Comparison of ENCODE assay signal across 8 cellular contexts in genomic region chr20:35741892-35742740, GRCh38. TPM values are rescaled to one million over a fixed set of nuclear protein-coding genes. Genes with fewer than 3 reads are reported as not detected.
A peak's percentile ranks its signal among the peaks of the same experiment; 100 is the strongest.
DNase-seq lines count a peak whose midpoint lies in the region; FAIRE-seq and TF ChIP-seq lines count a peak whose summit lies in the region.

RBM39 (minus strand) TSS chr20:35742260; CDS start chr20:35740874, 1,386 bp downstream.

- peak within 1 kb of the TSS; percentile 57 for H3K27ac ChIP-seq in H9 (ENCODE audit: insufficient read length, low read depth, low read length)

- FAIRE-seq in G401.6 (lab: Jason Lieb, UNC), result peak; percentile 97

- H3K4me3 ChIP-seq in MG63 (peak within 1 kb of the TSS; percentile 99), fibroblast of pulmonary artery (replicated peaks; ENCODE audit: low read depth, low read length) (peak within 1 kb of the TSS; percentile 99)

- H4K5ac ChIP-seq in H9 (ENCODE audit: insufficient read length, low read depth, low read length), result peak within 1 kb of the TSS; percentile 98

- no peak within 1 kb of the TSS for H2AFZ ChIP-seq in H9 (ENCODE audit: low read length)

- H2BK5ac ChIP-seq in H9 (ENCODE audit: insufficient read length, low read length), result peak within 1 kb of the TSS; percentile 46

- H3K4me1 ChIP-seq in H9 (ENCODE audit: insufficient read depth, low read length), result no peaks in the 10 kb centered on the region

- H3K14ac ChIP-seq in H9 (ENCODE audit: insufficient read depth, low read length), result peak within 1 kb of the TSS; percentile 100

- H3K27ac Mint-ChIP-seq in H9 (peak within 1 kb of the TSS; percentile 99 to 100 (median 100)), nephron (peak within 1 kb of the TSS; percentile 99 to 100 (median 99))
- H3K27ac Mint-ChIP-seq in stimulated activated naive CD8-positive, alpha-beta T cell treated with anti-CD3 and anti-CD28 coated beads, Interleukin-15, Interleukin-2, amounts not matched to agents 100 ng/mL and 50 ng/mL, for 24 hours, result peak within 1 kb of the TSS; percentile 99

- no peaks in the 10 kb centered on the region for H4K20me1 ChIP-seq in H9 (ENCODE audit: control insufficient read depth, insufficient read depth, insufficient read length)

- peak within 1 kb of the TSS; percentile 42 for H2BK12ac ChIP-seq in H9 (ENCODE audit: insufficient read length, low read depth, low read length)

- DNase-seq in H9 (peak; percentile 100), MG63 (peak; percentile 100), SHP77 treated with DMSO at 0.1 percent for 48 hours (lab: John Stamatoyannopoulos, UW) (peak; percentile 99), fibroblast of pulmonary artery (ENCODE audit: low read depth) (peak; percentile 100)
- peak; percentile 99 for DNase-seq in activated effector memory CD4-positive, alpha-beta T cell treated with anti-CD3 and anti-CD28 coated beads, Interleukin-2, amount 50 U/mL, for 16 hours

- H3K27me3 Mint-ChIP-seq in H9 (ENCODE audit: low read depth) (no peaks in the 10 kb centered on the region; the same call in 1 of the 2 replicates), nephron (ENCODE audit: low read depth) (no peaks in the 10 kb centered on the region)
- H3K27me3 Mint-ChIP-seq in stimulated activated naive CD8-positive, alpha-beta T cell treated with anti-CD3 and anti-CD28 coated beads, Interleukin-15, Interleukin-2, amounts not matched to agents 100 ng/mL and 50 ng/mL, for 24 hours, result no peaks in the 10 kb centered on the region

- peak within 1 kb of the TSS; percentile 71 for H3K56ac ChIP-seq in H9 (ENCODE audit: insufficient read length, low read depth, low read length)

- peaks cover 47% of the 10 kb centered on the region for H3K36me3 ChIP-seq in MG63

- peak within 1 kb of the TSS; percentile 99 for H3K4me3 Mint-ChIP-seq in H9
- H3K4me3 Mint-ChIP-seq in nephron, result peak within 1 kb of the TSS; percentile 91 to 100 (median 94)
- peak within 1 kb of the TSS; percentile 98 for H3K4me3 Mint-ChIP-seq in stimulated activated naive CD8-positive, alpha-beta T cell treated with anti-CD3 and anti-CD28 coated beads, Interleukin-15, Interleukin-2, amounts not matched to agents 100 ng/mL and 50 ng/mL, for 24 hours

- peak within 1 kb of the TSS; percentile 7 for H2AK5ac ChIP-seq in H9 (ENCODE audit: insufficient read length, low read length)

- H3T11ph ChIP-seq in H9 (ENCODE audit: low read length), result peak within 1 kb of the TSS; percentile 57

- H3K9me3 Mint-ChIP-seq in H9, result peaks cover 3 to 6% of the 10 kb centered on the region in 2 experiments; a peak in 4 of 5 replicates
- no peaks in the 10 kb centered on the region for H3K9me3 Mint-ChIP-seq in nephron
- no peaks in the 10 kb centered on the region for H3K9me3 Mint-ChIP-seq in stimulated activated naive CD8-positive, alpha-beta T cell treated with anti-CD3 and anti-CD28 coated beads, Interleukin-15, Interleukin-2, amounts not matched to agents 100 ng/mL and 50 ng/mL, for 24 hours

- H4K8ac ChIP-seq in H9 (replicated peaks; ENCODE audit: insufficient read length, low read depth, low read length), result peak within 1 kb of the TSS; percentile 80

- H3K36me3 Mint-ChIP-seq in H9 (ENCODE audit: insufficient read depth in 1 of 3, low read depth in 3 of 3) (peaks cover 36 to 48% (median 43%) of the 10 kb centered on the region in 3 experiments), nephron (ENCODE audit: low read depth) (peaks cover 37% of the 10 kb centered on the region)
- H3K36me3 Mint-ChIP-seq in stimulated activated naive CD8-positive, alpha-beta T cell treated with anti-CD3 and anti-CD28 coated beads, Interleukin-15, Interleukin-2, amounts not matched to agents 100 ng/mL and 50 ng/mL, for 24 hours (ENCODE audit: low read depth), result peaks cover 44% of the 10 kb centered on the region

- H3K9ac ChIP-seq in H9 (ENCODE audit: extremely low read depth, insufficient read length, low read length), result peak within 1 kb of the TSS; percentile 96

- H4K91ac ChIP-seq in H9 (ENCODE audit: insufficient read length, low read depth, low read length), result peak within 1 kb of the TSS; percentile 100

- peak; percentile 49 for TF ChIP-seq CTCF in H9 (conservative IDR thresholded peaks at IDR 0.05)
- peak; percentile 33 for TF ChIP-seq CTCF in fibroblast of pulmonary artery (IDR thresholded peaks at IDR 0.05; ENCODE audit: low read length, missing control alignments)
- peak; percentile 16 to 42 (median 20) for TF ChIP-seq CTCF in nephron (IDR thresholded peaks at IDR 0.05; ENCODE audit: unreplicated experiment in 3 of 3)

- H3K23ac ChIP-seq in H9 (ENCODE audit: insufficient read length, low read depth, low read length), result no peak within 1 kb of the TSS

- H3K4ac ChIP-seq in H9 (ENCODE audit: low read depth, low read length), result peak within 1 kb of the TSS; percentile 100

- H2BK15ac ChIP-seq in H9 (ENCODE audit: low read depth, low read length), result no peak within 1 kb of the TSS

- H3K4me2 ChIP-seq in H9 (ENCODE audit: insufficient read depth, insufficient read length, low read length), result peak within 1 kb of the TSS; percentile 62

- H3K27me3 ChIP-seq in H9 (ENCODE audit: insufficient read depth, low read length) (no peaks in the 10 kb centered on the region), MG63 (no peaks in the 10 kb centered on the region)

- no CpG with 5 or more reads among the region's 66 CpGs for WGBS in H9 (ENCODE audit: extremely low coverage, insufficient read length, low lambda C conversion rate)

- peaks cover 4% of the 10 kb centered on the region for H3K79me1 ChIP-seq in H9 (ENCODE audit: insufficient read depth, low read depth, low read length, poor library complexity, severe bottlenecking)

- H3K4me1 Mint-ChIP-seq in H9, result peaks cover 25 to 30% of the 10 kb centered on the region in 2 experiments
- peaks cover 36% of the 10 kb centered on the region for H3K4me1 Mint-ChIP-seq in nephron
- peaks cover 57% of the 10 kb centered on the region for H3K4me1 Mint-ChIP-seq in stimulated activated naive CD8-positive, alpha-beta T cell treated with anti-CD3 and anti-CD28 coated beads, Interleukin-15, Interleukin-2, amounts not matched to agents 100 ng/mL and 50 ng/mL, for 24 hours (ENCODE audit: low read depth)

- H3K79me2 ChIP-seq in H9 (ENCODE audit: insufficient read depth, low read length), result peaks cover 25% of the 10 kb centered on the region

- H2BK120ac ChIP-seq in H9 (ENCODE audit: low read depth, low read length, poor library complexity, severe bottlenecking), result peak within 1 kb of the TSS; percentile 91

- H3K23me2 ChIP-seq in H9 (ENCODE audit: insufficient read length, low read depth, low read length, poor library complexity, severe bottlenecking), result peaks cover 4% of the 10 kb centered on the region

- H3K18ac ChIP-seq in H9 (ENCODE audit: insufficient read length, low read depth, low read length), result peak within 1 kb of the TSS; percentile 96

- H3K9me3 ChIP-seq in H9 (ENCODE audit: control insufficient read depth, low read depth, low read length) (no peaks in the 10 kb centered on the region), MG63 (no peaks in the 10 kb centered on the region)

- peak within 1 kb of the TSS; percentile 99 for H2BK20ac ChIP-seq in H9 (ENCODE audit: low read depth, low read length, poor library complexity, severe bottlenecking)

RNA-seq across cellular contexts. Expression of gene RBM39, which starts in this region (rescaled TPM):
- total RNA-seq in H9 (2021), result 335 and 347 TPM in 2 replicates
- total RNA-seq in MG63 (2014; rRNA removed; shearing (Covaris generic); ENCODE audit: low replicate concordance), result 273 and 328 TPM in 2 replicates

Comparison
In these comparisons a context has a peak if more than half of its experiments do, and no peak if none do; other contexts are left out.
1. Peak in every context shown above with its lines: DNase-seq, H3K4me3 ChIP-seq and H3K27ac ChIP-seq.